In the genomic region with DNA sequence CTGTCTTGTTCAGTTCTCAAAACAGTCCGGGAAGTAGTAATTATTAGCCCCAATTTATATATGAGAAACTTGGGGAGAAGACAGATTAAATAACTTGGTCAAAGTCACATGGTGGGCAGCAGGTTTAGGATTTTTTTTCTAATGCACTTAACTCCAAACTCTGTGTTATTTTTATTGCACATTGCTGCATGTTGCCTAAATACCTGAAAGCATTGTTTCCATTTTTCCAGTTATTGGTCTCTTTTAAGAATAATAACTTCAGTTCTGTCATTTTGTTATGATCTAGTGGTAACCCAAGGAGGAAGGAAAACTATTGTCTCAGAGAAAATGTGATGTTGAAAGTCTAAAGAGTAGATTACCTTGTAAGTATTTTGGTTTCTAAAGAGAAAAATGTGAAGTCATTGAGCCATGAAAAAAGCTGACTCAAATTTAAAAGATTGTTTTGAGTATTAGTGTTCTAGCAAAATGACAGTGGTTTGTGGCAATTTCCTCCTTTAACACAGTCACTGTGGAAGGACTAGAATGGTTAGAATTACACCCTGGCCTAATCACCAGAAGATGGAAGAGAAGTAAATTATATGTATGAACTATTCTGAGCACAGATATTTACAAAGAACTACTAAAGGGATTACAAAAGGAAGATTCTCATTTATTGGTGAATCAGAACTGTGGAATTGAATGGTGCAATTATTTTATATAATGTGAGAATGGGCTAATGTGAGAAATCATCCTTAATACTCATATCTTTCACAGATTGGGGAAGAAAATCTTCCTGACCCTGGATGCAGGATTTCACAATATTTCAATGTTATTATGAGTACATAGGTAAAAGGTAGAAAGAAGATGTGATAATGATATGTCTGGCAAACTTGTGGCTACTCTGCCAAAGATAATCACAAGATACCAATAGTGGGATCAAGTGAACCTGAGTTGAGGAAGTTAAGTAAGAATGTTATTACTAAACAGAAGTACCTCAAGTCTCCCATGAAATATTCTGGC, we compare ENCODE assay signal across 8 cellular contexts. TPM values are rescaled to one million over a fixed set of nuclear protein-coding genes. Genes with fewer than 3 reads are reported as not detected.
DNase-seq lines count a peak whose midpoint lies in the region; ATAC-seq and TF ChIP-seq lines count a peak whose summit lies in the region.

No MANE protein-coding gene starts in this region.

- H3K27ac ChIP-seq in naive thymus-derived CD4-positive, alpha-beta T cell (ENCODE audit: low read depth, low read length) = no peak overlapping the region
- H3K27ac ChIP-seq in heart left ventricle = peak overlapping the region in 1 of 12 donors; percentile 66
- H3K27ac ChIP-seq in A673 (ENCODE audit: low read depth, low read length, poor library complexity, severe bottlenecking) = no peak overlapping the region

- no peaks in the 10 kb centered on the region for H3K4me1 ChIP-seq in naive thymus-derived CD4-positive, alpha-beta T cell (ENCODE audit: control insufficient read depth in 2 of 2, insufficient read depth in 2 of 2, low read length in 2 of 2)
- peaks cover 0 to 21% (median 0%) of the 10 kb centered on the region in 12 donors for H3K4me1 ChIP-seq in heart left ventricle
- no peaks in the 10 kb centered on the region for H3K4me1 ChIP-seq in A673 (ENCODE audit: insufficient read depth, low read length, poor library complexity, severe bottlenecking)

- no peak overlapping the region for H3K27ac Mint-ChIP-seq in naive thymus-derived CD4-positive, alpha-beta T cell

- TF ChIP-seq POLR2A in heart left ventricle (IDR thresholded peaks at IDR 0.05) = no peak

- no peak overlapping the region for H3K4me3 ChIP-seq in naive thymus-derived CD4-positive, alpha-beta T cell (ENCODE audit: low read length)
- H3K4me3 ChIP-seq in heart left ventricle (no peak overlapping the region), A673 (ENCODE audit: low read depth, low read length, poor library complexity, severe bottlenecking) (no peak overlapping the region)

- intact Hi-C loops in naive thymus-derived CD4-positive, alpha-beta T cell (cut with micrococcal nuclease) = no loop called here
- intact Hi-C loops in heart left ventricle (cut with DNase I) (no loop called here), A673 (cut with micrococcal nuclease; ENCODE audit: unreplicated experiment) (no loop called here)

- H3K4me3 Mint-ChIP-seq in naive thymus-derived CD4-positive, alpha-beta T cell = no peak overlapping the region

- H3K9me3 Mint-ChIP-seq in naive thymus-derived CD4-positive, alpha-beta T cell = peaks cover 0 to 3% (median 0%) of the 10 kb centered on the region in 11 donors

- BruUV-seq in A673 (replicated peaks; lab: Mats Ljungman, UMichigan) = no TSS peak

- POLR2A ChIA-PET in naive thymus-derived CD4-positive, alpha-beta T cell (lab: Charles Lee) = no interaction called here
- POLR2A ChIA-PET in A673 (lab: Charles Lee; ENCODE audit: low non-redundant PET) = no interaction called here

- no peaks in the 10 kb centered on the region for H3K36me3 ChIP-seq in naive thymus-derived CD4-positive, alpha-beta T cell (ENCODE audit: control insufficient read depth in 2 of 3, insufficient read depth in 3 of 3, low read length in 3 of 3)
- H3K36me3 ChIP-seq in heart left ventricle = no peaks in the 10 kb centered on the region
- H3K36me3 ChIP-seq in A673 (ENCODE audit: insufficient read depth, low read length, poor library complexity, severe bottlenecking) = no peaks in the 10 kb centered on the region

- 84 to 89% (median 88%) methylated on average over 1 of the region's 1 CpG for WGBS in heart left ventricle, 4 donors

- ATAC-seq in GM18861 (IDR thresholded peaks at IDR 0.05; ENCODE audit: unreplicated experiment) = peak; percentile 93
- peak; percentile 81 for ATAC-seq in HG02798 (IDR thresholded peaks at IDR 0.05; ENCODE audit: poor library complexity, unreplicated experiment)
- peak; percentile 76 for ATAC-seq in naive thymus-derived CD4-positive, alpha-beta T cell
- ATAC-seq in heart left ventricle = no peak

- DNase-seq in NOMO-1 (lab: John Stamatoyannopoulos, UW; ENCODE audit: unreplicated experiment in 2 of 2) (peak; percentile 67 to 84), NCI-H1105 (lab: John Stamatoyannopoulos, UW) (no peak), heart left ventricle (no peak), A673 (ENCODE audit: low spot score) (no peak), NCI-H2196 treated with DMSO at 0.1 percent for 48 hours (lab: John Stamatoyannopoulos, UW; ENCODE audit: unreplicated experiment) (no peak)
- DNase-seq in naive thymus-derived CD4-positive, alpha-beta T cell = no peak

- CTCF ChIA-PET in naive thymus-derived CD4-positive, alpha-beta T cell (lab: Charles Lee) = no interaction called here
- CTCF ChIA-PET in A673 (lab: Charles Lee) = no interaction called here

- H3K36me3 Mint-ChIP-seq in naive thymus-derived CD4-positive, alpha-beta T cell = no peaks in the 10 kb centered on the region

- peaks cover 0 to 6% (median 0%) of the 10 kb centered on the region in 7 donors for H3K4me1 Mint-ChIP-seq in naive thymus-derived CD4-positive, alpha-beta T cell

- no peaks in the 10 kb centered on the region for H3K27me3 Mint-ChIP-seq in naive thymus-derived CD4-positive, alpha-beta T cell

- TF ChIP-seq CTCF in heart left ventricle (IDR thresholded peaks at IDR 0.05) (no peak), A673 (conservative IDR thresholded peaks at IDR 0.05; ENCODE audit: low read depth, low read length) (no peak)

- H3K27me3 ChIP-seq in naive thymus-derived CD4-positive, alpha-beta T cell (ENCODE audit: control insufficient read depth in 2 of 2, insufficient read depth in 2 of 2, low read length in 2 of 2) = no peaks in the 10 kb centered on the region
- H3K27me3 ChIP-seq in heart left ventricle (no peaks in the 10 kb centered on the region), A673 (replicated peaks; ENCODE audit: insufficient read depth, low read depth, low read length, poor library complexity) (no peaks in the 10 kb centered on the region)

- no peaks in the 10 kb centered on the region for H3K9me3 ChIP-seq in naive thymus-derived CD4-positive, alpha-beta T cell (ENCODE audit: control insufficient read depth in 2 of 3, low read length in 3 of 3)
- H3K9me3 ChIP-seq in heart left ventricle (no peaks in the 10 kb centered on the region), A673 (ENCODE audit: low read depth, low read length, poor library complexity, severe bottlenecking) (no peaks in the 10 kb centered on the region)

RNA-seq across cellular contexts. Expression of a gene that starts 21.7 kb away (rescaled TPM):
- total RNA-seq in naive thymus-derived CD4-positive, alpha-beta T cell = 100 to 1,000 TPM in 2 of 5 experiments, 1 to 10 TPM in 3; 1.8 to 501 (median 4.4) TPM
- under 1 TPM in 1 of 2 donors, not detected in 1; 0.20 TPM for polyA plus RNA-seq in naive thymus-derived CD4-positive, alpha-beta T cell
- 1 to 10 TPM in 3 of 9 donors, under 1 TPM in 3, not detected in 3; 0.15 to 7.5 (median 1.7) TPM for total RNA-seq in heart left ventricle
- under 1 TPM; 0.42 to 0.69 TPM for polyA plus RNA-seq in heart left ventricle
- total RNA-seq in A673 (2021) = 2.5 and 2.7 TPM in 2 replicates

Comparison
In these comparisons a context has a peak if more than half of its experiments do, and no peak if none do; other contexts are left out.
1. ATAC-seq: peak in GM18861 (single experiment), HG02798 (single experiment) and naive thymus-derived CD4-positive, alpha-beta T cell (single experiment); none in heart left ventricle (0 of 4).
2. DNase-seq: peak in NOMO-1 (2 of 2); none in naive thymus-derived CD4-positive, alpha-beta T cell (0 of 9), NCI-H1105 (single experiment), heart left ventricle (0 of 5), A673 (single experiment) and NCI-H2196 treated with DMSO at 0.1 percent for 48 hours (single experiment).